ENCODE assay signal across 8 cellular contexts in the genomic region with DNA sequence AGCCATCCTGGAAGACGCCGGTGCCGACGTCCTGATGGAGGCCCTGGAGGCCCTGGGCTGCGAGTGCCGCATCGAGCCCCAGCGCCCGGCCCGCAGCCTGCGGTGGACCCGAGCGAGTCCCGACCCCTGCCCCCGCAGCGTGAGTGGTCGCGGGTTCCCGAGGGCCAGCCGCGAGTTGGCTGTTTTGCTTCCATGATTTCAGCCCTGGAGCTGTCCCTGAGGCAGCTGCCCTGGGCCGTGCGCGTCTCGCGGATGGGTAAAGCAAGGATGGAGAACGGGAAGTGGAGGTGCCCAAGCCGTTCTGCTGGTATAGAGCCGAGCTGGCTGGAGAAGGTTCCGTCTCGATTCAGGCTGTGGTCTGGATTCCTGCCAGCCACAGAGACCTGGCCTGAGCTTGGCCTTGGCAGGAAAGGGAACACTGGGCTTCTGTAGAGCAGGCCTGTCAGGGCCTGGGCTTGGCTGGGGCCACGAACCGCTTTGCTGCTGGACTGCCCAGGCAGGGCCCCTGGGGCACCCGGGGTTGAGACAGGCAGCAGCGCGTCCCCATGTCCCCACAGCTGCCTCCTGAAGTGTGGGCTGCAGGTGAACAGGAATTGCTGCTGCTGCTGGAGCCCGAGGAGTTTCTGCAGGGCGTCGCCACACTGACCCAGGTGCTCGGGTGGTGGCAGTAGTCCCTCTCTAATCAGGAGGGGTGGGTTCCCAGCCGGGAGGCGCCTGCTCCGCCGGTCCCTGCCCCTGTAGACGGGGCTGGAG. TPM values are rescaled to one million over a fixed set of nuclear protein-coding genes. Genes with fewer than 3 reads are reported as not detected.
DNase-seq lines count a peak whose midpoint lies in the region; ATAC-seq, FAIRE-seq and TF ChIP-seq lines count a peak whose summit lies in the region.

No MANE protein-coding gene starts in this region.

- no peaks in the 10 kb centered on the region for H3K27me3 ChIP-seq in ascending aorta
- H3K27me3 ChIP-seq in subcutaneous abdominal adipose tissue (ENCODE audit: control insufficient read depth in 5 of 5, insufficient read depth in 4 of 5, low read length in 5 of 5) = no peaks in the 10 kb centered on the region

- peak; percentile 30 for FAIRE-seq in GM12892 (lab: Jason Lieb, UNC)

- H3K36me3 ChIP-seq in ascending aorta (peaks cover 30 to 43% of the 10 kb centered on the region in 2 donors), subcutaneous abdominal adipose tissue (ENCODE audit: control insufficient read depth in 5 of 5, insufficient read depth in 5 of 5, low read length in 5 of 5) (peaks cover 0 to 44% (median 34%) of the 10 kb centered on the region in 5 donors)

- peak overlapping the region; percentile 95 for H3K27ac ChIP-seq in ascending aorta
- H3K27ac ChIP-seq in subcutaneous abdominal adipose tissue (ENCODE audit: low read depth, low read length) = peak overlapping the region; percentile 62

- H3K4me3 ChIP-seq in ascending aorta (peak overlapping the region; percentile 98 to 99), subcutaneous abdominal adipose tissue (ENCODE audit: low read depth in 1 of 5, low read length in 5 of 5) (peak overlapping the region; percentile 55 to 96 (median 89))

- H3K4me1 ChIP-seq in ascending aorta (peaks cover 19 to 28% of the 10 kb centered on the region in 2 donors), subcutaneous abdominal adipose tissue (ENCODE audit: control insufficient read depth in 5 of 5, insufficient read depth in 5 of 5, low read length in 5 of 5) (peaks cover 7 to 45% (median 40%) of the 10 kb centered on the region in 5 donors)

- H3K9me3 ChIP-seq in ascending aorta (no peaks in the 10 kb centered on the region), subcutaneous abdominal adipose tissue (ENCODE audit: control insufficient read depth in 5 of 5, low read length in 5 of 5) (no peaks in the 10 kb centered on the region)

- DNase-seq in GM12892 (ENCODE audit: insufficient read length) (no peak), MV-4-11 (lab: John Stamatoyannopoulos, UW) (peak; percentile 27), ascending aorta (ENCODE audit: low spot score in 2 of 2) (no peak), inferior parietal cortex (ENCODE audit: extremely low spot score) (peak; percentile 6), NCI-H345 (lab: John Stamatoyannopoulos, UW) (no peak), GM20000 (ENCODE audit: low spot score) (no peak)

- no peak for TF ChIP-seq POLR2A in GM12892 (IDR thresholded peaks at IDR 0.05; ENCODE audit: low read depth, low read length)

- H3K9ac ChIP-seq in subcutaneous abdominal adipose tissue (ENCODE audit: low read length in 5 of 5) = peak overlapping the region; percentile 16 to 91 (median 88)

- no peak for ATAC-seq in HG03196 (IDR thresholded peaks at IDR 0.05; ENCODE audit: unreplicated experiment)

- intact Hi-C loops in ascending aorta (cut with DNase I) = loop anchor here (1.0 to 5.0 kb wide), 3 partner anchors 8 to 97 kb away; a partner anchor contains a TSS

- TF ChIP-seq CTCF in ascending aorta (IDR thresholded peaks at IDR 0.05) = no peak
- no peak for TF ChIP-seq CTCF in GM20000 (IDR thresholded peaks at IDR 0.05; ENCODE audit: extremely low read depth, missing control alignments)

RNA-seq across cellular contexts. Expression of a gene that starts 0.9 kb away (rescaled TPM):
- polyA plus RNA-seq in GM12892 (2012; ENCODE audit: missing spikeins) = 58.1 TPM
- 170 TPM for total RNA-seq in ascending aorta

RNA-seq across cellular contexts. Expression of a gene that starts 1.3 kb away (rescaled TPM):
- 6.3 TPM for polyA plus RNA-seq in GM12892 (2012; ENCODE audit: missing spikeins)
- total RNA-seq in ascending aorta = 25.3 TPM

RNA-seq across cellular contexts. Expression of a gene that starts 2.5 kb away (rescaled TPM):
- polyA plus RNA-seq in GM12892 (2012; ENCODE audit: missing spikeins) = 11.8 TPM
- total RNA-seq in ascending aorta = 326 TPM

RNA-seq across cellular contexts. Expression of a gene that starts 8.5 kb away (rescaled TPM):
- 5.2 TPM for polyA plus RNA-seq in GM12892 (2012; ENCODE audit: missing spikeins)
- 159 TPM for total RNA-seq in ascending aorta

RNA-seq across cellular contexts. Expression of a gene that starts 8.9 kb away (rescaled TPM):
- 11.7 TPM for polyA plus RNA-seq in GM12892 (2012; ENCODE audit: missing spikeins)
- total RNA-seq in ascending aorta = 182 TPM

Comparison
In these comparisons a context has a peak if more than half of its experiments do, and no peak if none do; other contexts are left out.
1. DNase-seq: peak in MV-4-11 (single experiment) and inferior parietal cortex (single experiment); none in GM12892 (single experiment), ascending aorta (0 of 2), NCI-H345 (single experiment) and GM20000 (single experiment).